ENCODE assay signal across 20 cellular contexts in the genomic region with DNA sequence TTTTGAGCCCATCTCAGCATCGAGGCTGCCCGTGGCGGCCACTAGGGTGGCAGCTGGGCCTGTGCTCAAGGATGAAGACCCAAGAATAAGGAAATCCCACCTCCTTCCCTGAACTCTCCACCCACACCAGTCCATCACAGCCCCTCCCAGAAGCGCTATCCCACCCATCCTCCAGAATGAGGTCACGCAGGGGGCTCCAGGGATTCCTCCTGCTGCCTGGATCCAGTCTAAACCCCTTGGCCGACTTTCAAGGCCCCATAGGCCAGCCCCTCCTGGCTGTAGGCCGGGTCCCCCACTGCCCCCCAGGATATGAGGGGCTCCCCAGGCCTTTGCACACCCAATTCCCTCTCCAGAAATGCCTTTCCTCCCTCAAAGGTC. TPM values are rescaled to one million over a fixed set of nuclear protein-coding genes. Genes with fewer than 3 reads are reported as not detected.
A peak's percentile ranks its signal among the peaks of the same experiment; 100 is the strongest.
DNase-seq lines count a peak whose midpoint lies in the region; ATAC-seq and TF ChIP-seq lines count a peak whose summit lies in the region.
"Had no signal": no experiment of that assay in that cellular context is flagged by ENCODE, and none has a peak within 500 bp of the region (broad histone marks: within the 10 kb centered on the region; RNA-seq: fewer than 3 reads in every experiment).

No MANE protein-coding gene starts in this region.

- H3K79me2 ChIP-seq in trophoblast cell (ENCODE audit: control insufficient read depth, insufficient read depth, low read length, poor library complexity): peaks cover 6% of the 10 kb centered on the region

- H3K4me1 ChIP-seq in heart right ventricle (peaks cover 40 to 80% (median 63%) of the 10 kb centered on the region in 9 donors), trophoblast cell (ENCODE audit: control insufficient read depth in 1 of 2, insufficient read depth in 2 of 2, low read length in 2 of 2) (peaks cover 37 to 45% of the 10 kb centered on the region in 2 experiments), aorta (ENCODE audit: control insufficient read depth in 1 of 2, insufficient read depth in 2 of 2, low read length in 2 of 2) (peaks cover 0 to 11% of the 10 kb centered on the region in 2 donors)

- H3K36me3 Mint-ChIP-seq in activated T-cell treated with anti-CD3 and anti-CD28 coated beads, Interleukin-2, amount 50 U/mL, for 72 hours (ENCODE audit: insufficient read depth in 2 of 2): no peaks in the 10 kb centered on the region
- H3K36me3 Mint-ChIP-seq in activated T-cell treated with anti-CD3 and anti-CD28 coated beads, Interleukin-2, amount 50 U/mL, for 4 hours (ENCODE audit: insufficient read depth): no peaks in the 10 kb centered on the region
- H3K36me3 Mint-ChIP-seq: activated CD4-positive, alpha-beta memory T cell treated with anti-CD3 and anti-CD28 coated beads for 36 hours; activated naive CD4-positive, alpha-beta T cell treated with anti-CD3 and anti-CD28 coated beads, Interleukin-2, amount 50 U/mL, for 72 hours had no signal

- H4K91ac ChIP-seq in trophoblast cell (ENCODE audit: low read depth, low read length): peak overlapping the region; percentile 98

- peak overlapping the region; percentile 28 for H4K12ac ChIP-seq in trophoblast cell (ENCODE audit: low read depth, low read length)

- H3K4me3 ChIP-seq in heart right ventricle (no peak overlapping the region), trophoblast cell (ENCODE audit: low read depth, low read length) (no peak overlapping the region), aorta (ENCODE audit: low read length in 2 of 2) (no peak overlapping the region)
- H3K4me3 ChIP-seq: A549 had no signal

- peak overlapping the region; percentile 82 for H2BK120ac ChIP-seq in trophoblast cell (ENCODE audit: insufficient read depth, low read length, poor library complexity)

- WGBS in heart right ventricle, 2 donors: 50 to 55% methylated on average over 7 of the region's 7 CpGs
- WGBS in trophoblast cell (ENCODE audit: extremely low coverage, insufficient coverage, insufficient read length): no CpG with 5 or more reads among the region's 7 CpGs
- WGBS in aorta, 2 donors: 7 to 20% methylated on average over 6 to 7 of the region's 7 CpGs

- H3K27ac ChIP-seq in heart right ventricle (peak overlapping the region in 8 of 10 donors; percentile 17 to 86 (median 74)), trophoblast cell (ENCODE audit: low read depth, low read length) (peak overlapping the region; percentile 80), aorta (ENCODE audit: low read depth in 1 of 2, low read length in 2 of 2) (peak overlapping the region; percentile 54 to 81)

- no peak overlapping the region for H3K23ac ChIP-seq in trophoblast cell (ENCODE audit: low read length)

- H2AK5ac ChIP-seq in trophoblast cell (ENCODE audit: low read length): peak overlapping the region; percentile 63

- peak overlapping the region; percentile 79 for H3K18ac ChIP-seq in trophoblast cell (ENCODE audit: low read length)

- no peak for DNase-seq in activated T-cell treated with anti-CD3 and anti-CD28 coated beads, Interleukin-2, amount 50 U/mL, for 72 hours
- no peak for DNase-seq in activated T-cell treated with anti-CD3 and anti-CD28 coated beads, Interleukin-2, amount 50 U/mL, for 4 hours
- DNase-seq in heart right ventricle (peak in 1 of 2 donors; percentile 42), trophoblast cell (no peak), aorta (no peak), hypothalamus (lab: John Stamatoyannopoulos, UW) (no peak), NCI-H1417 treated with DMSO at 0.1 percent for 48 hours (lab: John Stamatoyannopoulos, UW) (no peak), NCI-H526 treated with DMSO at 0.1 percent for 48 hours (lab: John Stamatoyannopoulos, UW) (no peak)
- DNase-seq: activated CD4-positive, alpha-beta memory T cell treated with anti-CD3 and anti-CD28 coated beads for 36 hours; effector CD4-positive, alpha-beta T cell; GOT3; NCI-H2227 treated with DMSO at 0.1 percent for 48 hours; PC-3; stimulated activated CD4-positive, alpha-beta T cell treated with anti-CD3 and anti-CD28 coated beads, Interleukin-4, amount 100 ng/mL, for 4 hours; stimulated activated naive CD8-positive, alpha-beta T cell treated with anti-CD3 and anti-CD28 coated beads, Interleukin-15, Interleukin-2, amounts not matched to agents 100 U/mL and 50 U/mL, for 24 hours; T1000 had no signal

- H3K27me3 Mint-ChIP-seq in activated T-cell treated with anti-CD3 and anti-CD28 coated beads, Interleukin-2, amount 50 U/mL, for 72 hours (ENCODE audit: low read depth): no peaks in the 10 kb centered on the region
- no peaks in the 10 kb centered on the region for H3K27me3 Mint-ChIP-seq in activated T-cell treated with anti-CD3 and anti-CD28 coated beads, Interleukin-2, amount 50 U/mL, for 4 hours (ENCODE audit: low read depth)
- H3K27me3 Mint-ChIP-seq: activated CD4-positive, alpha-beta memory T cell treated with anti-CD3 and anti-CD28 coated beads for 36 hours had no signal

- no peak overlapping the region for H3K4me3 Mint-ChIP-seq in activated T-cell treated with anti-CD3 and anti-CD28 coated beads, Interleukin-2, amount 50 U/mL, for 72 hours
- no peak overlapping the region for H3K4me3 Mint-ChIP-seq in activated T-cell treated with anti-CD3 and anti-CD28 coated beads, Interleukin-2, amount 50 U/mL, for 4 hours
- H3K4me3 Mint-ChIP-seq: activated CD4-positive, alpha-beta memory T cell treated with anti-CD3 and anti-CD28 coated beads for 36 hours had no signal

- H3K9me3 ChIP-seq in heart right ventricle (no peaks in the 10 kb centered on the region), trophoblast cell (ENCODE audit: insufficient read depth, low read depth, low read length) (no peaks in the 10 kb centered on the region), aorta (ENCODE audit: control insufficient read depth, low read length) (no peaks in the 10 kb centered on the region)
- H3K9me3 ChIP-seq: A549 had no signal

- H3K27me3 ChIP-seq in heart right ventricle: no peaks in the 10 kb centered on the region
- H3K27me3 ChIP-seq in trophoblast cell (ENCODE audit: insufficient read depth, low read length): no peaks in the 10 kb centered on the region
- H3K27me3 ChIP-seq in aorta (ENCODE audit: control insufficient read depth in 1 of 2, insufficient read depth in 2 of 2, low read length in 1 of 2): no peaks in the 10 kb centered on the region

- H2BK12ac ChIP-seq in trophoblast cell (ENCODE audit: low read length): peak overlapping the region; percentile 85

- no peaks in the 10 kb centered on the region for H3K9me3 Mint-ChIP-seq in activated T-cell treated with anti-CD3 and anti-CD28 coated beads, Interleukin-2, amount 50 U/mL, for 72 hours
- no peaks in the 10 kb centered on the region for H3K9me3 Mint-ChIP-seq in activated T-cell treated with anti-CD3 and anti-CD28 coated beads, Interleukin-2, amount 50 U/mL, for 4 hours
- H3K9me3 Mint-ChIP-seq: activated CD4-positive, alpha-beta memory T cell treated with anti-CD3 and anti-CD28 coated beads for 36 hours; activated naive CD4-positive, alpha-beta T cell treated with anti-CD3 and anti-CD28 coated beads, Interleukin-2, amount 50 U/mL, for 72 hours had no signal

- H3K9ac ChIP-seq in trophoblast cell (ENCODE audit: low read length): no peak overlapping the region

- no peak overlapping the region for H3K4me2 ChIP-seq in trophoblast cell (ENCODE audit: low read length)

- no peak for TF ChIP-seq CTCF in heart right ventricle (IDR thresholded peaks at IDR 0.05)

- H3K27ac Mint-ChIP-seq in activated T-cell treated with anti-CD3 and anti-CD28 coated beads, Interleukin-2, amount 50 U/mL, for 72 hours: peak overlapping the region; percentile 68
- H3K27ac Mint-ChIP-seq: activated CD4-positive, alpha-beta memory T cell treated with anti-CD3 and anti-CD28 coated beads for 36 hours; activated naive CD4-positive, alpha-beta T cell treated with anti-CD3 and anti-CD28 coated beads, Interleukin-2, amount 50 U/mL, for 72 hours had no signal

- no peak for ATAC-seq in activated T-cell treated with anti-CD3 and anti-CD28 coated beads, Interleukin-2, amount 50 U/mL, for 72 hours (replicated peaks in 1 of 2)
- no peak for ATAC-seq in activated T-cell treated with anti-CD3 and anti-CD28 coated beads, Interleukin-2, amount 50 U/mL, for 4 hours
- ATAC-seq in heart right ventricle: peak in 5 of 8 donors; percentile 1 to 39 (median 7)
- no peak for ATAC-seq in aorta (ENCODE audit: low FRiP score)
- ATAC-seq: A549; activated naive CD4-positive, alpha-beta T cell treated with anti-CD3 and anti-CD28 coated beads, Interleukin-2, amount 50 U/mL, for 72 hours; left lobe of liver; PC-3; stimulated activated naive CD8-positive, alpha-beta T cell treated with anti-CD3 and anti-CD28 coated beads, Interleukin-15, Interleukin-2, amounts not matched to agents 100 U/mL and 50 U/mL, for 24 hours had no signal

- intact Hi-C loops in heart right ventricle (cut with DNase I): loop anchor here in 9 of 10 donors (5.0 to 10.0 kb wide), 10 partner anchors 107 to 465 kb away; partner anchors contain the start of gene AHNAK (in 2 of the 9)
- intact Hi-C loops in aorta (cut with DNase I): loop anchor here (5.0 to 10.0 kb wide), 4 partner anchors 157 to 465 kb away; partner anchors contain the start of gene LRRN4CL (in 1 of the 2)

- H2AFZ ChIP-seq in trophoblast cell (ENCODE audit: insufficient read depth, low read length, poor library complexity): peak overlapping the region; percentile 60

- peaks cover 50% of the 10 kb centered on the region for H3K4me1 Mint-ChIP-seq in activated T-cell treated with anti-CD3 and anti-CD28 coated beads, Interleukin-2, amount 50 U/mL, for 72 hours (ENCODE audit: low read depth)
- H3K4me1 Mint-ChIP-seq in activated T-cell treated with anti-CD3 and anti-CD28 coated beads, Interleukin-2, amount 50 U/mL, for 4 hours (ENCODE audit: low read depth): peaks cover 46% of the 10 kb centered on the region

- H3K4ac ChIP-seq in trophoblast cell (ENCODE audit: low read depth, low read length): peak overlapping the region; percentile 29

- H2BK5ac ChIP-seq in trophoblast cell (ENCODE audit: low read depth, low read length, poor library complexity): peak overlapping the region; percentile 80

- H3K14ac ChIP-seq in trophoblast cell (ENCODE audit: low read length): peak overlapping the region; percentile 82

- H3K36me3 ChIP-seq in heart right ventricle (no peaks in the 10 kb centered on the region), trophoblast cell (ENCODE audit: control insufficient read depth in 1 of 2, insufficient read depth in 2 of 2, low read length in 2 of 2) (no peaks in the 10 kb centered on the region), aorta (ENCODE audit: control insufficient read depth in 1 of 2, insufficient read depth in 2 of 2, low read length in 1 of 2) (no peaks in the 10 kb centered on the region)

- H3K79me1 ChIP-seq in trophoblast cell (ENCODE audit: low read length): peaks cover 37% of the 10 kb centered on the region

- H4K8ac ChIP-seq in trophoblast cell (ENCODE audit: low read depth, low read length): peak overlapping the region; percentile 43

RNA-seq across cellular contexts. Expression of gene SCGB1A1, which starts 19.0 kb away (rescaled TPM):
- total RNA-seq in activated T-cell treated with anti-CD3 and anti-CD28 coated beads, Interleukin-2, amount 50 U/mL, for 72 hours: not detected
- 1 to 10 TPM in 1 of 3 donors, under 1 TPM in 2; 0.61 to 1.1 (median 0.87) TPM for total RNA-seq in activated T-cell treated with anti-CD3 and anti-CD28 coated beads, Interleukin-2, amount 50 U/mL, for 4 hours
- not detected for total RNA-seq in heart right ventricle
- polyA plus RNA-seq in heart right ventricle: under 1 TPM in 1 of 2 donors, not detected in 1; 0.20 TPM
- not detected in 2 replicates for polyA plus RNA-seq in trophoblast cell (2013)
- not detected for total RNA-seq in aorta
- 1 to 10 TPM in 1 of 2 donors, under 1 TPM in 1; 0.61 to 5.0 TPM for polyA plus RNA-seq in aorta
- total RNA-seq: activated CD4-positive, alpha-beta memory T cell treated with anti-CD3 and anti-CD28 coated beads for 36 hours; activated naive CD4-positive, alpha-beta T cell treated with anti-CD3 and anti-CD28 coated beads, Interleukin-2, amount 50 U/mL, for 72 hours; HT1080; PC-3 had no signal

Comparison
In these comparisons a context has a peak if more than half of its experiments do, and no peak if none do; other contexts are left out.
1. ATAC-seq: peak in heart right ventricle (5 of 8); none in activated T-cell treated with anti-CD3 and anti-CD28 coated beads, Interleukin-2, amount 50 U/mL, for 72 hours (0 of 2), activated T-cell treated with anti-CD3 and anti-CD28 coated beads, Interleukin-2, amount 50 U/mL, for 4 hours (0 of 2) and aorta (single experiment).
2. Peak in every context shown above with its lines, with median percentiles within 50 percentile points of each other: H3K27ac ChIP-seq.